21 cellular contexts compared by ENCODE assay signal in the genomic region with DNA sequence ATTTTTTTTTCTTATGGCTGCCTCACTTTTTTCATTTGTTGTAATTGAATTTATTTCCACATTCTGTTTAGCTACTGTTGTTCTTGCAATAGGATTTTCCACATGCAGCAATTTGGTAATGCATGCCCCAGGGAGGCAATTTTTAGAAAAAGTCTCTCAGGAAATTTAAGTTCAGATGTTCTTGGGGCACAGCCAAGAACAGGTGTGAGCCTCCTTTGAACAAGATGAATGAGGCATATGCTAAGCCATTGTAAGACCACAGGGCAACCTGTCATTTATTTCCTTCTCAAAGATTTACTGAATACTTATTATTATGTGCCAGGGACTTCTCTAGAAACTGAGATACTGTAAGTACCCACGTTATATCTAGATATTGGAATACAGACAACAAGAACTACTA.
"Had no signal": no experiment of that assay in that cellular context is flagged by ENCODE, and none has a peak within 500 bp of the region (broad histone marks: within the 10 kb centered on the region; RNA-seq: fewer than 3 reads in every experiment).

No MANE protein-coding gene starts in this region.

- H3K27ac Mint-ChIP-seq: naive thymus-derived CD4-positive, alpha-beta T cell; nephron progenitor cell; stimulated activated effector memory CD8-positive, alpha-beta T cell treated with anti-CD3 and anti-CD28 coated beads, Interleukin-12 subunit alpha, Interleukin-12 subunit beta, amount 100 ng/mL, for 72 hours; stimulated activated naive CD8-positive, alpha-beta T cell treated with anti-CD3 and anti-CD28 coated beads, Interleukin-15, Interleukin-2, amounts not matched to agents 100 ng/mL and 50 ng/mL, for 24 hours had no signal

- H3K36me3 ChIP-seq: gastrocnemius medialis, neutrophil, right lobe of liver, tibial artery, upper lobe of left lung, uterus had no signal

- DNase-seq: dorsolateral prefrontal cortex; effector CD8-positive, alpha-beta T cell; gastrocnemius medialis; glutamatergic neuron; islet precursor cell; mammary epithelial cell; naive thymus-derived CD4-positive, alpha-beta T cell; nephron progenitor cell; psoas muscle; retina; right lobe of liver; stimulated activated CD4-positive, alpha-beta T cell treated with anti-CD3 and anti-CD28 coated beads, Interleukin-4, amount 100 ng/mL, for 1 hour; stimulated activated CD8-positive, alpha-beta memory T cell treated with anti-CD3 and anti-CD28 coated beads, Interleukin-4, amount 100 ng/mL, for 48 hours; tibial artery; upper lobe of left lung; uterus had no signal

- H3K36me3 Mint-ChIP-seq: naive thymus-derived CD4-positive, alpha-beta T cell; stimulated activated effector memory CD8-positive, alpha-beta T cell treated with anti-CD3 and anti-CD28 coated beads, Interleukin-12 subunit alpha, Interleukin-12 subunit beta, amount 100 ng/mL, for 72 hours had no signal

- H3K4me3 ChIP-seq: dorsolateral prefrontal cortex, gastrocnemius medialis, psoas muscle, right lobe of liver, tibial artery, upper lobe of left lung, uterus had no signal

- ATAC-seq: esophagus mucosa; gastrocnemius medialis; left lobe of liver; naive thymus-derived CD4-positive, alpha-beta T cell; psoas muscle; right lobe of liver; stimulated activated effector memory CD8-positive, alpha-beta T cell treated with anti-CD3 and anti-CD28 coated beads, Interleukin-12 subunit alpha, Interleukin-12 subunit beta, amount 100 ng/mL, for 72 hours had no signal

- H3K27me3 ChIP-seq: dorsolateral prefrontal cortex, gastrocnemius medialis, neutrophil, right lobe of liver, tibial artery, upper lobe of left lung had no signal

- H3K27ac ChIP-seq: dorsolateral prefrontal cortex, gastrocnemius medialis, neutrophil, psoas muscle, right lobe of liver, tibial artery, upper lobe of left lung, uterus had no signal

- H3K4me1 Mint-ChIP-seq: naive thymus-derived CD4-positive, alpha-beta T cell; nephron progenitor cell; stimulated activated effector memory CD8-positive, alpha-beta T cell treated with anti-CD3 and anti-CD28 coated beads, Interleukin-12 subunit alpha, Interleukin-12 subunit beta, amount 100 ng/mL, for 72 hours had no signal

- H3K4me1 ChIP-seq: gastrocnemius medialis, psoas muscle, right lobe of liver, tibial artery, upper lobe of left lung, uterus had no signal

- H3K4me3 Mint-ChIP-seq: naive thymus-derived CD4-positive, alpha-beta T cell; nephron progenitor cell; stimulated activated effector memory CD8-positive, alpha-beta T cell treated with anti-CD3 and anti-CD28 coated beads, Interleukin-12 subunit alpha, Interleukin-12 subunit beta, amount 100 ng/mL, for 72 hours; stimulated activated naive CD8-positive, alpha-beta T cell treated with anti-CD3 and anti-CD28 coated beads, Interleukin-15, Interleukin-2, amounts not matched to agents 100 ng/mL and 50 ng/mL, for 24 hours had no signal

- H3K9me3 Mint-ChIP-seq: nephron progenitor cell; stimulated activated effector memory CD8-positive, alpha-beta T cell treated with anti-CD3 and anti-CD28 coated beads, Interleukin-12 subunit alpha, Interleukin-12 subunit beta, amount 100 ng/mL, for 72 hours; stimulated activated naive CD8-positive, alpha-beta T cell treated with anti-CD3 and anti-CD28 coated beads, Interleukin-15, Interleukin-2, amounts not matched to agents 100 ng/mL and 50 ng/mL, for 24 hours had no signal

- H3K9me3 ChIP-seq: gastrocnemius medialis, neutrophil, psoas muscle, right lobe of liver, tibial artery, upper lobe of left lung, uterus had no signal
